In the genomic region with DNA sequence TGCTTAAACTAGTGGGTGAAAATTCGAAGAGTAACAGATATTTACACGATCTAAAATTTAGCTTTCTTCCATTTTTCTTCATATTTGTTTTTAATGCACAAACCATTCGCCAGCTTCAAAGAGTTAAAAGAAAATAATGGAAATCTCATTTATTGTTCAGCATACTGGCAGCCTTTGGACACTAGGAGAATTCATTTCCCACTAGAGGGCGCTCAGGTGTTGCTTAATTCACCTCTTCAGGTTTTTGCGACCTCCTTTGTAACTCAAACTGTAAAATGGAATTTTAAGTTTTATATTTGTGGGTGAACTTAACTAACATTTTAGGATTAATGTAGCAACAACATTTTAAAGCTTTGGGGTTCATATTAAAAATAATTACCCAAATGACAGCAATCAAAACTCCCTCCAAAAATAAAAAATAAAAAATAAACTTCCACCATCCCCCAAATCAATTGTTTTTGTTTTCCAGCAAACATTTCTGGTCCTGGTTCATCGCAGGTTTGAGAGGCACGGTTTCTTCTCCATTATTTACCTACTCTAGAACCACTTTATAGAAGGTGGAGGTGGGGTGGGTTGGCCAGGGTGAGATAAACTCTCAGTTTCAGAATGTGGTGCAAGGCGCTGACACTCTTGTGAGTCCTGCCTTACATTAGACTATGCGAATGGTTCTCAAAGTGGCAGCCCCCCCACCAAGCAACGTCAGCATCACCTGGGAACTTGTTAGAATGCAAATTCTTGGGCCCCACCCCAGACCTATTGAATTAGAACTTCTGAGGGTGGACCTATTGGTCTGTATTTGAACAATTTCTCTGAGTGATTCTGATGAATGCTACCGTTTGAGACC, we compare ENCODE assay signal across 8 cellular contexts. TPM values are rescaled to one million over a fixed set of nuclear protein-coding genes. Genes with fewer than 3 reads are reported as not detected.
A peak's percentile ranks its signal among the peaks of the same experiment; 100 is the strongest.
DNase-seq lines count a peak whose midpoint lies in the region; ATAC-seq and TF ChIP-seq lines count a peak whose summit lies in the region.

No MANE protein-coding gene starts in this region.

- POLR2A ChIA-PET in SK-N-SH (lab: Yijun Ruan, JAX): no interaction called here

- H3K9me3 ChIP-seq in SK-N-SH: no peaks in the 10 kb centered on the region
- no peaks in the 10 kb centered on the region for H3K9me3 ChIP-seq in right lobe of liver

- 28% methylated on average over 11 of the region's 11 CpGs for WGBS in SK-N-SH (ENCODE audit: low lambda C conversion rate)
- WGBS in right lobe of liver (ENCODE audit: insufficient coverage, low coverage, low lambda C conversion rate, missing lambda C conversion rate): 20% methylated on average over 11 of the region's 11 CpGs

- H3K27me3 ChIP-seq in SK-N-SH (ENCODE audit: insufficient read depth): no peaks in the 10 kb centered on the region
- H3K27me3 ChIP-seq in right lobe of liver: no peaks in the 10 kb centered on the region

- no peaks in the 10 kb centered on the region for H3K9me2 ChIP-seq in SK-N-SH

- H3K36me3 ChIP-seq in SK-N-SH (replicated peaks in 1 of 2; ENCODE audit: control insufficient read depth in 1 of 2, insufficient read depth in 2 of 2, low read length in 1 of 2) (no peaks in the 10 kb centered on the region), right lobe of liver (no peaks in the 10 kb centered on the region)

- TF ChIP-seq EP300 in SK-N-SH (IDR thresholded peaks at IDR 0.05; ENCODE audit: borderline replicate concordance in 1 of 2, low read depth in 1 of 2, low read length in 1 of 2): no peak

- H3K27ac ChIP-seq in SK-N-SH (ENCODE audit: low read depth in 2 of 2, low read length in 1 of 2): no peak overlapping the region
- no peak overlapping the region for H3K27ac ChIP-seq in right lobe of liver

- TF ChIP-seq POLR2A in right lobe of liver (IDR thresholded peaks at IDR 0.05): no peak

- H3K4me1 ChIP-seq in SK-N-SH (ENCODE audit: control insufficient read depth in 1 of 2, insufficient read depth in 2 of 2, low read depth in 1 of 2, low read length in 1 of 2): peaks cover 3% of the 10 kb centered on the region in 2 experiments; a peak in 2 of 4 replicates
- H3K4me1 ChIP-seq in right lobe of liver: no peaks in the 10 kb centered on the region

- ATAC-seq in GM21526 (IDR thresholded peaks at IDR 0.05; ENCODE audit: low FRiP score, unreplicated experiment) (peak; percentile 69), right lobe of liver (peak; percentile 62 to 80 (median 70)), HG03139 (IDR thresholded peaks at IDR 0.05; ENCODE audit: unreplicated experiment) (no peak)
- no peak for ATAC-seq in stimulated activated naive CD8-positive, alpha-beta T cell treated with anti-CD3 and anti-CD28 coated beads, Interleukin-15, Interleukin-2, amounts not matched to agents 100 U/mL and 50 U/mL, for 24 hours

- no peak overlapping the region; the same call in 1 of the 2 replicates for H2AFZ ChIP-seq in SK-N-SH (ENCODE audit: low read depth)

- TF ChIP-seq RAD21 in SK-N-SH (IDR thresholded peaks at IDR 0.05; ENCODE audit: low read length): peak; percentile 91

- CTCF ChIA-PET in SK-N-SH (lab: Yijun Ruan, JAX): interaction anchor here (0.6 to 5.0 kb wide), 34 partner anchors 9 to 1032 kb away, joined by 3 to 32 read pairs (median 4); no protein-coding TSS in a partner anchor

- DNase-seq in Daoy (ENCODE audit: low read depth): peak; percentile 61
- peak; percentile 56 for DNase-seq in NCI-H1092 (lab: John Stamatoyannopoulos, UW)
- DNase-seq in SK-N-SH: peak; percentile 56
- DNase-seq in choroid plexus epithelial cell (ENCODE audit: low read depth): peak; percentile 87
- no peak for DNase-seq in right lobe of liver
- DNase-seq in stimulated activated naive CD8-positive, alpha-beta T cell treated with anti-CD3 and anti-CD28 coated beads, Interleukin-15, Interleukin-2, amounts not matched to agents 100 U/mL and 50 U/mL, for 24 hours: peak; percentile 54

- H3F3A ChIP-seq in SK-N-SH (replicated peaks; ENCODE audit: insufficient read depth): no peaks in the 10 kb centered on the region

- intact Hi-C loops in right lobe of liver (cut with DNase I): loop anchor here in 1 of 2 donors (10.0 kb wide), 1 partner anchor 396 kb away; no protein-coding TSS in a partner anchor

- no peak overlapping the region for H3K4me2 ChIP-seq in SK-N-SH

- no peaks in the 10 kb centered on the region for H3K79me2 ChIP-seq in SK-N-SH (ENCODE audit: insufficient read depth)

- no peak overlapping the region for H3K9ac ChIP-seq in SK-N-SH

- TF ChIP-seq CTCF in SK-N-SH (IDR thresholded peaks at IDR 0.05) (peak; percentile 92), choroid plexus epithelial cell (conservative IDR thresholded peaks at IDR 0.05; ENCODE audit: low read depth, low read length) (peak; percentile 85), right lobe of liver (IDR thresholded peaks at IDR 0.05) (peak; percentile 78 to 81 (median 79))

- no peak overlapping the region; a peak in 1 of 4 replicates for H3K4me3 ChIP-seq in SK-N-SH (ENCODE audit: low read depth in 2 of 2, low read length in 1 of 2)
- H3K4me3 ChIP-seq in choroid plexus epithelial cell (ENCODE audit: low read depth, low read length): no peak overlapping the region
- no peak overlapping the region for H3K4me3 ChIP-seq in right lobe of liver

- H4K20me1 ChIP-seq in SK-N-SH (ENCODE audit: insufficient read depth): no peaks in the 10 kb centered on the region

TF ChIP-seq in SK-N-SH, 30 proteins besides CTCF, POLR2A, EP300 and RAD21:
- TF ChIP-seq MEF2A (IDR thresholded peaks at IDR 0.05; ENCODE audit: borderline replicate concordance, low read depth) (no peak), SMC3 (IDR thresholded peaks at IDR 0.05; ENCODE audit: low read depth, low read length) (peak; percentile 81)
TF ChIP-seq in SK-N-SH: peak in this region for 1.

RNA-seq across cellular contexts. Expression of gene PNPT1, which starts 24.7 kb away (rescaled TPM):
- total RNA-seq in Daoy (2014; rRNA removed; shearing (Covaris generic)): 54.2 and 62.2 TPM in 2 replicates
- 11.7 and 14.3 TPM in 2 replicates for polyA plus RNA-seq in SK-N-SH (2012; rRNA removed)
- 13.4 and 14.7 TPM in 2 replicates for polyA plus RNA-seq in SK-N-SH (2012; cell fraction: cytosol; rRNA removed)
- 8.9 and 15.5 TPM in 2 replicates for polyA plus RNA-seq in SK-N-SH (2012; cell fraction: nucleus; rRNA removed)
- 10 to 100 TPM; 11.0 to 14.4 (median 13.0) TPM for total RNA-seq in right lobe of liver

Comparison
In these comparisons a context has a peak if more than half of its experiments do, and no peak if none do; other contexts are left out.
1. DNase-seq: peak in Daoy (single experiment), NCI-H1092 (single experiment), SK-N-SH (single experiment), choroid plexus epithelial cell (single experiment) and stimulated activated naive CD8-positive, alpha-beta T cell treated with anti-CD3 and anti-CD28 coated beads, Interleukin-15, Interleukin-2, amounts not matched to agents 100 U/mL and 50 U/mL, for 24 hours (single experiment); none in right lobe of liver (0 of 3).
2. ATAC-seq: peak in GM21526 (single experiment) and right lobe of liver (4 of 4); none in stimulated activated naive CD8-positive, alpha-beta T cell treated with anti-CD3 and anti-CD28 coated beads, Interleukin-15, Interleukin-2, amounts not matched to agents 100 U/mL and 50 U/mL, for 24 hours (single experiment) and HG03139 (single experiment).
3. Peak in every context shown above with its lines, with median percentiles within 50 percentile points of each other: CTCF ChIP-seq.